In genomic region chr7:77416621-77417371, GRCh38 we compare ENCODE assay signal across 8 cellular contexts. TPM values are rescaled to one million over a fixed set of nuclear protein-coding genes. Genes with fewer than 3 reads are reported as not detected.
DNase-seq lines count a peak whose midpoint lies in the region; ATAC-seq, FAIRE-seq and TF ChIP-seq lines count a peak whose summit lies in the region.

No MANE protein-coding gene starts in this region.

- TF ChIP-seq RAD21 in IMR-90 (IDR thresholded peaks at IDR 0.05; ENCODE audit: low read length): no peak

- H3K4me1 Mint-ChIP-seq in activated naive CD4-positive, alpha-beta T cell treated with anti-CD3 and anti-CD28 coated beads for 36 hours (ENCODE audit: low read depth): peaks cover 32% of the 10 kb centered on the region

- dilution Hi-C loops in IMR-90 (cut with HindIII; ENCODE audit: low sequenced_read_pairs, unreplicated experiment): no loop called here

- H3K18ac ChIP-seq in IMR-90 (ENCODE audit: low read depth, low read length): peak overlapping the region; percentile 1; the same call in 1 of the 2 replicates

- no peak overlapping the region for H2BK5ac ChIP-seq in IMR-90 (ENCODE audit: low read depth, low read length, poor library complexity, severe bottlenecking)

- no peak overlapping the region for H2BK20ac ChIP-seq in IMR-90 (ENCODE audit: low read depth, low read length)

- peak overlapping the region; percentile 36 for H3K4me2 ChIP-seq in IMR-90 (ENCODE audit: low read depth, low read length)

- no peak; the same call in 1 of the 2 replicates for ATAC-seq in IMR-90 (ENCODE audit: low read depth)

- CTCF ChIA-PET in activated naive CD4-positive, alpha-beta T cell treated with anti-CD3 and anti-CD28 coated beads for 36 hours (lab: Charles Lee): interaction anchor here (2.7 kb wide), 1 partner anchor 12 kb away, joined by 10 read pairs; no protein-coding TSS in a partner anchor
- CTCF ChIA-PET in IMR-90 (lab: Yijun Ruan, JAX): no interaction called here

- peak overlapping the region; percentile 73; the same call in 2 of the 3 replicates for H2BK15ac ChIP-seq in IMR-90 (ENCODE audit: low read depth, low read length)

- H2AK5ac ChIP-seq in IMR-90 (ENCODE audit: low read depth, low read length): peak overlapping the region; percentile 47; the same call in 1 of the 2 replicates

- peak overlapping the region; percentile 51 for H3K4ac ChIP-seq in IMR-90 (ENCODE audit: low read depth, low read length)

- POLR2A ChIA-PET in IMR-90 (lab: Charles Lee; ENCODE audit: unreplicated experiment): interaction anchor here (0.6 kb wide), 3 partner anchors 9 to 337 kb away, joined by 6 to 19 read pairs (median 15); no protein-coding TSS in a partner anchor

- no peak for FAIRE-seq in H54 (lab: Jason Lieb, UNC)

- H3K79me1 ChIP-seq in IMR-90 (ENCODE audit: low read depth in 1 of 2, low read length in 2 of 2): peaks cover 0 to 11% of the 10 kb centered on the region in 2 experiments; a peak in 1 of 4 replicates

- H3K4me3 ChIP-seq in IMR-90 (ENCODE audit: insufficient read depth, low read depth, low read length): peak overlapping the region; percentile 72

- peak overlapping the region; percentile 57 for H2AK9ac ChIP-seq in IMR-90 (replicated peaks; ENCODE audit: low read depth, low read length, poor library complexity)

- peak overlapping the region; percentile 26; the same call in 1 of the 2 replicates for H3K23ac ChIP-seq in IMR-90 (ENCODE audit: low read depth, low read length)

- H3K4me1 ChIP-seq in IMR-90 (ENCODE audit: control insufficient read depth, insufficient read depth, low read length): peaks cover 3% of the 10 kb centered on the region

- no peaks in the 10 kb centered on the region for H3K9me3 ChIP-seq in IMR-90 (ENCODE audit: control insufficient read depth, insufficient read depth, low read length)

- no peaks in the 10 kb centered on the region for H3K9me1 ChIP-seq in IMR-90 (ENCODE audit: insufficient read depth, low read length)

- peak overlapping the region; percentile 68 for H3K4me3 Mint-ChIP-seq in activated naive CD4-positive, alpha-beta T cell treated with anti-CD3 and anti-CD28 coated beads for 36 hours

- BruUV-seq in IMR-90 (replicated peaks; lab: Mats Ljungman, UMichigan): no TSS peak

- TF ChIP-seq POLR2A in IMR-90 (IDR thresholded peaks at IDR 0.05; ENCODE audit: low read depth, low read length): no peak
- no peak for TF ChIP-seq POLR2A in H54 (IDR thresholded peaks at IDR 0.05; ENCODE audit: low read depth, low read length)

- H2BK120ac ChIP-seq in IMR-90 (ENCODE audit: low read depth, low read length): peak overlapping the region; percentile 80

- intact Hi-C loops in activated naive CD4-positive, alpha-beta T cell treated with anti-CD3 and anti-CD28 coated beads for 36 hours (cut with micrococcal nuclease): loop anchor here (1.0 to 5.0 kb wide), 2 partner anchors 12 to 381 kb away; partner anchors contain the start of genes PHTF2 and TMEM60
- intact Hi-C loops in IMR-90 (cut with micrococcal nuclease): no loop called here

- H3K14ac ChIP-seq in IMR-90 (replicated peaks; ENCODE audit: low read depth, low read length): 0 out of 2 replicates have a peak overlapping the region, but pooled peaks have one; percentile 30

- no peaks in the 10 kb centered on the region for H3K27me3 ChIP-seq in IMR-90 (ENCODE audit: control insufficient read depth, insufficient read depth, low read length)

- H3K9ac ChIP-seq in IMR-90 (ENCODE audit: low read depth, low read length): no peak overlapping the region

- H4K20me1 ChIP-seq in IMR-90 (ENCODE audit: insufficient read depth, low read length): no peaks in the 10 kb centered on the region

- H3K36me3 ChIP-seq in IMR-90 (ENCODE audit: control insufficient read depth, insufficient read depth, low read length): no peaks in the 10 kb centered on the region

- no peak overlapping the region for H3K56ac ChIP-seq in IMR-90 (ENCODE audit: extremely low read depth, insufficient read depth, low read length)

- H4K8ac ChIP-seq in IMR-90 (ENCODE audit: low read depth in 2 of 2, low read length in 2 of 2): peak overlapping the region; percentile 55 to 90

- 57% methylated on average over 11 of the region's 20 CpGs; no CpG with 5 or more reads in 1 of the 2 experiments for WGBS in IMR-90 (ENCODE audit: extremely low coverage in 2 of 2, insufficient read length in 1 of 2), 2 experiments

- H3K27ac ChIP-seq in IMR-90 (ENCODE audit: insufficient read depth, low read length) (no peak overlapping the region; the same call in 1 of the 2 replicates), caudate nucleus (ENCODE audit: low read depth, low read length) (peak overlapping the region; percentile 64)

- no peak for DNase-seq in activated naive CD4-positive, alpha-beta T cell treated with anti-CD3 and anti-CD28 coated beads for 36 hours
- no peak for DNase-seq in activated naive CD4-positive, alpha-beta T cell treated with anti-CD3 and anti-CD28 coated beads, Interleukin-2, amount 50 U/mL, for 16 hours
- no peak for DNase-seq in IMR-90
- DNase-seq in caudate nucleus (lab: John Stamatoyannopoulos, UW): peak in 3 of 61 donors; percentile 31 to 50 (median 39)
- DNase-seq in midbrain (lab: John Stamatoyannopoulos, UW): peak; percentile 57
- no peak for DNase-seq in inferior parietal cortex (ENCODE audit: extremely low spot score)
- no peak for DNase-seq in GM13976 (ENCODE audit: low spot score)
- DNase-seq in H54 (ENCODE audit: insufficient read length, low spot score): no peak

- TF ChIP-seq CTCF in IMR-90 (conservative IDR thresholded peaks at IDR 0.05; ENCODE audit: low read depth, low read length): no peak
- no peak for TF ChIP-seq CTCF in GM13976 (IDR thresholded peaks at IDR 0.05; ENCODE audit: borderline replicate concordance, control extremely low read depth, extremely low read depth, insufficient read depth, missing control alignments)

- peak overlapping the region; percentile 95 for H2AFZ ChIP-seq in IMR-90 (replicated peaks; ENCODE audit: low read length, poor library complexity)

- no peaks in the 10 kb centered on the region for H3K36me3 Mint-ChIP-seq in activated naive CD4-positive, alpha-beta T cell treated with anti-CD3 and anti-CD28 coated beads for 36 hours (ENCODE audit: low read depth)

- no peaks in the 10 kb centered on the region for H3K9me3 Mint-ChIP-seq in activated naive CD4-positive, alpha-beta T cell treated with anti-CD3 and anti-CD28 coated beads for 36 hours

- H4K5ac ChIP-seq in IMR-90 (ENCODE audit: low read depth, low read length): peak overlapping the region; percentile 39

- H3K27me3 Mint-ChIP-seq in activated naive CD4-positive, alpha-beta T cell treated with anti-CD3 and anti-CD28 coated beads for 36 hours (ENCODE audit: low read depth): no peaks in the 10 kb centered on the region

- in situ Hi-C loops in IMR-90 (cut with MboI; ENCODE audit: low sequenced_read_pairs): no loop called here
- in situ Hi-C loops in GM13976 (cut with MboI; ENCODE audit: low sequenced_read_pairs, unreplicated experiment): no loop called here

- H3K27ac Mint-ChIP-seq in activated naive CD4-positive, alpha-beta T cell treated with anti-CD3 and anti-CD28 coated beads for 36 hours: no peak overlapping the region

- H4K91ac ChIP-seq in IMR-90 (ENCODE audit: insufficient read depth, low read depth, low read length): 0 out of 2 replicates have a peak overlapping the region, but pooled peaks have one; percentile 5

TF ChIP-seq in IMR-90, 13 proteins besides CTCF, POLR2A, EP300 and RAD21:
- TF ChIP-seq MXI1 (IDR thresholded peaks at IDR 0.05; ENCODE audit: borderline replicate concordance, low read depth, low read length) (no peak), RCOR1 (IDR thresholded peaks at IDR 0.05; ENCODE audit: insufficient replicate concordance, low read length) (no peak), BHLHE40 (IDR thresholded peaks at IDR 0.05; ENCODE audit: low read depth, low read length) (no peak), ELK1 (IDR thresholded peaks at IDR 0.05; ENCODE audit: borderline replicate concordance, low read depth, low read length) (no peak)

RNA-seq across cellular contexts. Expression of gene GSAP, which starts 0.6 kb away (rescaled TPM):
- total RNA-seq in activated naive CD4-positive, alpha-beta T cell treated with anti-CD3 and anti-CD28 coated beads for 36 hours: 1 to 10 TPM; 1.1 to 1.5 TPM
- total RNA-seq in IMR-90 (2012; rRNA removed): 1.8 and 1.9 TPM in 2 replicates
- 1.0 and 1.6 TPM in 2 replicates for polyA plus RNA-seq in IMR-90 (2012; rRNA removed)
- polyA plus RNA-seq in IMR-90 (2012; cell fraction: cytosol; rRNA removed): 0.43 and 0.59 TPM in 2 replicates
- polyA plus RNA-seq in IMR-90 (2012; cell fraction: nucleus; rRNA removed; ENCODE audit: low replicate concordance): 1.4 and 17.7 TPM in 2 replicates
